19 cellular contexts compared by ENCODE assay signal in the genomic region with DNA sequence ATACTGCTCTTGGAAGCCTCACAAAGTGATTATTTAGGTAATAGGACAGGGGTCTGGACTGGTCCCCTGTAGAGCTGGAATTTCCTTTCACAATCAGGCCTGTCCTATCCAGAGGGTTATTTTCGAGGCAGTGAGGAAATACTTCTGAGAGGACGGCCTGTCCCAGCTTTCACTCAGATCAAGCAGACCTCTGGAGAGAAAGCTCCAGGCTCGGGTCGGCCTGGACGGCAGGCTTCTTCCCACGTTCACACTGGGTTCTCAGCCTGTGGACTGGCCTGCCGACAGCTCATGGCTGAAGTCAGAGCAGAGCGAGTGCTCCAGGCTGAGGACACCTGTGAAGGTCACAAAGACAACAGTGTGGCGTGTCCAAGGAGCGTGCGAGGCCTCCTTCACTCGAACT.
A peak's percentile ranks its signal among the peaks of the same experiment; 100 is the strongest.
DNase-seq lines count a peak whose midpoint lies in the region; TF ChIP-seq lines count a peak whose summit lies in the region.
"Had no signal": no experiment of that assay in that cellular context is flagged by ENCODE, and none has a peak within 500 bp of the region (broad histone marks: within the 10 kb centered on the region; RNA-seq: fewer than 3 reads in every experiment).

No MANE protein-coding gene starts in this region.

- H3K36me3 Mint-ChIP-seq in nephron progenitor cell (ENCODE audit: low read depth), result no peaks in the 10 kb centered on the region
- H3K36me3 Mint-ChIP-seq: activated CD4-positive, alpha-beta memory T cell treated with anti-CD3 and anti-CD28 coated beads for 36 hours; stimulated activated naive B cell treated with anti-CD40 and anti-IgM and Interleukin-4, amounts not matched to agents 10 μg/mL and 1 μg/mL and 100 μg/mL, for 72 hours had no signal

- H3K27ac Mint-ChIP-seq in nephron progenitor cell, result no peak overlapping the region
- H3K27ac Mint-ChIP-seq: activated CD4-positive, alpha-beta memory T cell treated with anti-CD3 and anti-CD28 coated beads for 36 hours; stimulated activated naive B cell treated with anti-CD40 and anti-IgM and Interleukin-4, amounts not matched to agents 10 μg/mL and 1 μg/mL and 100 μg/mL, for 72 hours had no signal

- no peak overlapping the region for H3K4me3 Mint-ChIP-seq in nephron progenitor cell
- H3K4me3 Mint-ChIP-seq: activated CD4-positive, alpha-beta memory T cell treated with anti-CD3 and anti-CD28 coated beads for 36 hours; stimulated activated naive B cell treated with anti-CD40 and anti-IgM and Interleukin-4, amounts not matched to agents 10 μg/mL and 1 μg/mL and 100 μg/mL, for 72 hours had no signal

- no peak for TF ChIP-seq POLR2A in vagina (IDR thresholded peaks at IDR 0.05)

- no peaks in the 10 kb centered on the region for H3K27me3 Mint-ChIP-seq in nephron progenitor cell (ENCODE audit: low read depth, poor library complexity)
- H3K27me3 Mint-ChIP-seq: stimulated activated naive B cell treated with anti-CD40 and anti-IgM and Interleukin-4, amounts not matched to agents 10 μg/mL and 1 μg/mL and 100 μg/mL, for 72 hours had no signal

- H3K9ac ChIP-seq in skeletal muscle tissue (ENCODE audit: low read depth in 1 of 3, low read length in 3 of 3), result no peak overlapping the region

- H3K27ac ChIP-seq in right atrium auricular region (peak overlapping the region; percentile 63 to 75), skeletal muscle tissue (ENCODE audit: low read depth, low read length) (peak overlapping the region; percentile 42), vagina (peak overlapping the region; percentile 83)
- H3K27ac ChIP-seq: cardiac muscle cell, pancreas had no signal

- H3K4me1 Mint-ChIP-seq in nephron progenitor cell, result peaks cover 18% of the 10 kb centered on the region
- H3K4me1 Mint-ChIP-seq: stimulated activated naive B cell treated with anti-CD40 and anti-IgM and Interleukin-4, amounts not matched to agents 10 μg/mL and 1 μg/mL and 100 μg/mL, for 72 hours had no signal

- H3K36me3 ChIP-seq in right atrium auricular region (no peaks in the 10 kb centered on the region), skeletal muscle tissue (ENCODE audit: control insufficient read depth in 3 of 3, insufficient read depth in 3 of 3, low read length in 3 of 3) (no peaks in the 10 kb centered on the region), vagina (no peaks in the 10 kb centered on the region)
- H3K36me3 ChIP-seq: cardiac muscle cell, pancreas had no signal

- H3K4me3 ChIP-seq in choroid plexus epithelial cell (ENCODE audit: low read depth, low read length) (no peak overlapping the region), right atrium auricular region (no peak overlapping the region), skeletal muscle tissue (ENCODE audit: low read length in 3 of 3) (no peak overlapping the region), vagina (no peak overlapping the region)
- H3K4me3 ChIP-seq: cardiac muscle cell, pancreas had no signal

- TF ChIP-seq CTCF in choroid plexus epithelial cell (conservative IDR thresholded peaks at IDR 0.05; ENCODE audit: low read depth, low read length) (no peak), right atrium auricular region (IDR thresholded peaks at IDR 0.05) (no peak), vagina (IDR thresholded peaks at IDR 0.05) (no peak), nephron progenitor cell (IDR thresholded peaks at IDR 0.05) (no peak)

- intact Hi-C loops in vagina (cut with DNase I), result no loop called here

- DNase-seq in choroid plexus epithelial cell (ENCODE audit: low read depth), result peak; percentile 96
- DNase-seq in right atrium auricular region (ENCODE audit: low spot score), result peak; percentile 78
- no peak for DNase-seq in vagina (ENCODE audit: extremely low spot score in 2 of 2)
- no peak for DNase-seq in nephron progenitor cell
- DNase-seq in T-helper 2 cell, result no peak
- DNase-seq in MV-4-11 (lab: John Stamatoyannopoulos, UW), result no peak
- DNase-seq: activated CD4-positive, alpha-beta memory T cell treated with anti-CD3 and anti-CD28 coated beads for 36 hours; activated naive CD4-positive, alpha-beta T cell treated with anti-CD3 and anti-CD28 coated beads, Interleukin-2, amount 50 U/mL, for 16 hours; activated T-cell treated with anti-CD3 and anti-CD28 coated beads, Interleukin-2, amount 50 U/mL, for 1 hour; AML-193; effector CD4-positive, alpha-beta T cell; NCI-H1417 treated with DMSO at 0.1 percent for 48 hours; NCI-H774; stimulated activated CD4-positive, alpha-beta T cell treated with anti-CD3 and anti-CD28 coated beads, Interleukin-12 subunit alpha, Interleukin-12 subunit beta, amount 100 ng/mL, for 4 hours; stimulated activated naive B cell treated with anti-CD40 and anti-IgM and Interleukin-4, amounts not matched to agents 10 μg/mL and 1 μg/mL and 100 μg/mL, for 72 hours; SW 1271 had no signal

- H3K27me3 ChIP-seq in right atrium auricular region, result no peaks in the 10 kb centered on the region
- no peaks in the 10 kb centered on the region for H3K27me3 ChIP-seq in skeletal muscle tissue (ENCODE audit: control insufficient read depth in 3 of 3, insufficient read depth in 3 of 3, low read length in 3 of 3)
- no peaks in the 10 kb centered on the region for H3K27me3 ChIP-seq in vagina
- H3K27me3 ChIP-seq: cardiac muscle cell, pancreas had no signal

- peaks cover 11% of the 10 kb centered on the region for H3K9me3 Mint-ChIP-seq in nephron progenitor cell

- H3K9me3 ChIP-seq in right atrium auricular region (peaks cover 0 to 5% of the 10 kb centered on the region in 2 donors), skeletal muscle tissue (ENCODE audit: control insufficient read depth in 3 of 3, low read length in 3 of 3) (no peaks in the 10 kb centered on the region), vagina (no peaks in the 10 kb centered on the region)
- H3K9me3 ChIP-seq: pancreas had no signal

- H3K4me1 ChIP-seq in right atrium auricular region (peaks cover 0 to 13% of the 10 kb centered on the region in 2 donors), skeletal muscle tissue (ENCODE audit: control insufficient read depth in 3 of 3, insufficient read depth in 3 of 3, low read length in 3 of 3) (peaks cover 8 to 25% (median 23%) of the 10 kb centered on the region in 3 donors), vagina (peaks cover 8% of the 10 kb centered on the region)
- H3K4me1 ChIP-seq: pancreas had no signal

Comparison
In these comparisons a context has a peak if more than half of its experiments do, and no peak if none do; other contexts are left out.
1. DNase-seq: peak in choroid plexus epithelial cell (single experiment) and right atrium auricular region (single experiment); none in vagina (0 of 2), nephron progenitor cell (single experiment), T-helper 2 cell (0 of 5) and MV-4-11 (single experiment).
2. Peak in every context shown above with its lines, with median percentiles within 50 percentile points of each other: H3K27ac ChIP-seq.